ENCODE assay signal across 18 cellular contexts in genomic region chr4:5370286-5370685, GRCh38.
DNase-seq lines count a peak whose midpoint lies in the region; ATAC-seq and TF ChIP-seq lines count a peak whose summit lies in the region.
"Had no signal": no experiment of that assay in that cellular context is flagged by ENCODE, and none has a peak within 500 bp of the region (broad histone marks: within the 10 kb centered on the region; RNA-seq: fewer than 3 reads in every experiment).

No MANE protein-coding gene starts in this region.

- H3K4me2 ChIP-seq in osteoblast (ENCODE audit: insufficient read depth, low read length), result no peak overlapping the region

- H4K20me1 ChIP-seq in osteoblast (ENCODE audit: insufficient read depth, low read length), result no peaks in the 10 kb centered on the region

- no peak for TF ChIP-seq CTCF in coronary artery (IDR thresholded peaks at IDR 0.05)
- TF ChIP-seq CTCF in osteoblast (IDR thresholded peaks at IDR 0.05; ENCODE audit: extremely low read depth, low read depth, low read length), result no peak

- in situ Hi-C loops in Caki2 (cut with HindIII; ENCODE audit: low pct_unique_long_range_greater_than_20kb, low sequenced_read_pairs), result no loop called here

- H3K27ac ChIP-seq in coronary artery (no peak overlapping the region), osteoblast (ENCODE audit: low read depth, low read length) (no peak overlapping the region)
- H3K27ac ChIP-seq: adrenal gland, heart right ventricle had no signal

- no peak for ATAC-seq in HG02798 (IDR thresholded peaks at IDR 0.05; ENCODE audit: poor library complexity, unreplicated experiment)
- ATAC-seq: heart right ventricle, Right ventricle myocardium inferior, T-helper 17 cell had no signal

- no peaks in the 10 kb centered on the region for H3K27me3 ChIP-seq in osteoblast (ENCODE audit: insufficient read depth, low read length)
- H3K27me3 ChIP-seq: adrenal gland, heart right ventricle had no signal

- H3K4me3 ChIP-seq in coronary artery (no peak overlapping the region), osteoblast (ENCODE audit: insufficient read depth, low read length) (no peak overlapping the region)
- H3K4me3 ChIP-seq: adrenal gland, heart right ventricle had no signal

- peaks cover 6% of the 10 kb centered on the region for H3K4me1 ChIP-seq in osteoblast (ENCODE audit: insufficient read depth, low read length)
- H3K4me1 ChIP-seq: adrenal gland, heart right ventricle had no signal

- H3K36me3 ChIP-seq in osteoblast (ENCODE audit: insufficient read depth, low read length), result no peaks in the 10 kb centered on the region
- H3K36me3 ChIP-seq: adrenal gland, heart right ventricle had no signal

- H3K9me3 ChIP-seq in osteoblast (ENCODE audit: low read depth, low read length), result no peaks in the 10 kb centered on the region
- H3K9me3 ChIP-seq: adrenal gland had no signal

- DNase-seq in Caki2 (ENCODE audit: low read depth) (peak; percentile 58), M059J (ENCODE audit: low read depth) (peak; percentile 95), coronary artery (ENCODE audit: low spot score) (peak; percentile 7), osteoblast (ENCODE audit: insufficient read length, low spot score, missing footprints) (peak; percentile 13), GF-D8 (lab: John Stamatoyannopoulos, UW) (no peak)
- no peak for DNase-seq in stimulated activated naive CD4-positive, alpha-beta T cell (lab: John Stamatoyannopoulos, UW)
- DNase-seq: activated B cell treated with CpG ODN at 0.5 μM for 24 hours, adrenal gland, C1 segment of cervical spinal cord, DMS79 treated with DMSO at 0.1 percent for 48 hours, erythroblast, heart right ventricle, kidney, NCI-H1092, NCI-H2171, T-helper 17 cell had no signal

- H3K79me2 ChIP-seq in osteoblast (ENCODE audit: insufficient read depth, low read length), result no peaks in the 10 kb centered on the region

- H2AFZ ChIP-seq in osteoblast (ENCODE audit: low read length), result no peak overlapping the region

Comparison
In these comparisons a context has a peak if more than half of its experiments do, and no peak if none do; other contexts are left out.
1. DNase-seq: peak in Caki2 (single experiment), M059J (single experiment), coronary artery (single experiment) and osteoblast (single experiment); none in GF-D8 (single experiment) and stimulated activated naive CD4-positive, alpha-beta T cell (0 of 6).